23 cellular contexts compared by ENCODE assay signal in the genomic region with DNA sequence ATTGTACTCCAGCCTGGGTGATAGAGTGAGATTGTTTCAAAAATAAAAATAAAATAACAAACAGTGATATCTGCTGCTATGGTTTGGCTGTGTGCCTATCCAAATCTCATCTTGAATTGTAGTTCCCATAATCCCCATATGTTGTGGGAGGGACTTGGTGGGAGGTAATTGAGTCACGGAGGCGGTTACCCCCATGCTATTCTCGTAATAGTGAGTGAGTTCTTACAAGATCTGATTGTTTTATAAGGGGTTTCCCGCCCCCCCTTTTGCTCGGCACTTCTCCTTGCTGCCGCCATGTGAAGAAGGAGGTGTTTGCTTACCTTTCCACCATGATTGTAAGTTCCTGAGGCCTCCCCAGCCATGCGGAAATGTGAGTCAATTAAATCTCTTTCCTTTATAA. TPM values are rescaled to one million over a fixed set of nuclear protein-coding genes. Genes with fewer than 3 reads are reported as not detected.
DNase-seq lines count a peak whose midpoint lies in the region; ATAC-seq and TF ChIP-seq lines count a peak whose summit lies in the region.
"Had no signal": no experiment of that assay in that cellular context is flagged by ENCODE, and none has a peak within 500 bp of the region (broad histone marks: within the 10 kb centered on the region; RNA-seq: fewer than 3 reads in every experiment).

No MANE protein-coding gene starts in this region.

- no peak for TF ChIP-seq EP300 in stomach (IDR thresholded peaks at IDR 0.05)

- H3K27me3 ChIP-seq in stomach, result peaks cover 0 to 46% (median 0%) of the 10 kb centered on the region in 3 donors
- H3K27me3 ChIP-seq: BE2C, BLaER1 had no signal

- POLR2A ChIA-PET in HEK293 (lab: Yijun Ruan, JAX), result no interaction called here

- H3K4me3 ChIP-seq in HEK293 (ENCODE audit: low read depth, low read length), result no peak overlapping the region
- no peak overlapping the region for H3K4me3 ChIP-seq in stomach
- H3K4me3 ChIP-seq: BLaER1 had no signal

- TF ChIP-seq POLR2A in stomach (IDR thresholded peaks at IDR 0.05), result no peak

- DNase-seq in islet precursor cell (peak; percentile 9), stomach (peak; percentile 17), posterior cingulate gyrus (no peak)
- DNase-seq: 8988T; ACHN; BE2C; C1 segment of cervical spinal cord; CD4-positive, alpha-beta memory T cell; CD4-positive, CD25-positive, alpha-beta regulatory T cell; CD8-positive, alpha-beta memory T cell; COR-L47; DMS 273 treated with DMSO at 0.1 percent for 48 hours; DMS153; DMS53; DMS79; DND-41; GF-D8 had no signal

- no peaks in the 10 kb centered on the region for H3K4me1 ChIP-seq in HEK293 (ENCODE audit: control insufficient read depth, insufficient read depth, low read length)
- no peaks in the 10 kb centered on the region for H3K4me1 ChIP-seq in stomach
- H3K4me1 ChIP-seq: BE2C had no signal

- CTCF ChIA-PET in HEK293 (lab: Yijun Ruan, JAX), result interaction anchor here (0.6 kb wide), 1 partner anchor 673 kb away, joined by 3 read pairs; no protein-coding TSS in a partner anchor

- intact Hi-C loops in stomach (cut with DNase I; ENCODE audit: low total_unique reads), result no loop called here
- intact Hi-C loops in posterior cingulate gyrus (cut with DNase I), result no loop called here

- 76 to 83% (median 81%) methylated on average over 7 of the region's 7 CpGs for WGBS in stomach, 5 donors

- H3K9me3 ChIP-seq in HEK293 (ENCODE audit: control insufficient read depth, insufficient read depth, low read depth, low read length) (no peaks in the 10 kb centered on the region), stomach (no peaks in the 10 kb centered on the region)
- H3K9me3 ChIP-seq: BE2C had no signal

- TF ChIP-seq CTCF in HEK293 (tag by site-specific recombination; IDR thresholded peaks at IDR 0.05) (no peak), stomach (IDR thresholded peaks at IDR 0.05) (no peak)

- H3K36me3 ChIP-seq in HEK293 (ENCODE audit: control insufficient read depth in 2 of 2, insufficient read depth in 1 of 2, low read length in 2 of 2) (no peaks in the 10 kb centered on the region), stomach (no peaks in the 10 kb centered on the region)
- H3K36me3 ChIP-seq: BE2C, BLaER1 had no signal

- H3K27ac ChIP-seq in HEK293 (ENCODE audit: extremely low read depth, low read depth, low read length) (no peak overlapping the region), stomach (no peak overlapping the region)
- H3K27ac ChIP-seq: BLaER1 had no signal

- no peak for ATAC-seq in GM21423 (IDR thresholded peaks at IDR 0.05; ENCODE audit: unreplicated experiment)
- no peak for ATAC-seq in GM21447 (IDR thresholded peaks at IDR 0.05; ENCODE audit: unreplicated experiment)

TF ChIP-seq in HEK293, 187 proteins besides CTCF, POLR2A, EP300 and RAD21:
- TF ChIP-seq ZNF2 (tag by site-specific recombination; IDR thresholded peaks at IDR 0.05) (no peak), ZFHX2 (tag by site-specific recombination; conservative IDR thresholded peaks at IDR 0.05) (peak; percentile 74), EGR2 (tag by site-specific recombination; IDR thresholded peaks at IDR 0.05; ENCODE audit: low read depth) (peak; percentile 71), KLF9 (tag by site-specific recombination; IDR thresholded peaks at IDR 0.05; ENCODE audit: low read depth) (no peak)

RNA-seq across cellular contexts. Expression of gene ACTL8, which starts 47.8 kb away (rescaled TPM):
- not detected for total RNA-seq in stomach
- polyA plus RNA-seq in stomach, result not detected
- total RNA-seq: CD4-positive, alpha-beta memory T cell; CD4-positive, CD25-positive, alpha-beta regulatory T cell; CD8-positive, alpha-beta memory T cell had no signal
- polyA plus RNA-seq: AG04450; CD14-positive monocyte; CD4-positive, alpha-beta memory T cell; CD4-positive, CD25-positive, alpha-beta regulatory T cell; CD8-positive, alpha-beta memory T cell had no signal

Comparison
In these comparisons a context has a peak if more than half of its experiments do, and no peak if none do; other contexts are left out.
1. DNase-seq: peak in islet precursor cell (single experiment) and stomach (single experiment); none in posterior cingulate gyrus (0 of 10).